In the genomic region with DNA sequence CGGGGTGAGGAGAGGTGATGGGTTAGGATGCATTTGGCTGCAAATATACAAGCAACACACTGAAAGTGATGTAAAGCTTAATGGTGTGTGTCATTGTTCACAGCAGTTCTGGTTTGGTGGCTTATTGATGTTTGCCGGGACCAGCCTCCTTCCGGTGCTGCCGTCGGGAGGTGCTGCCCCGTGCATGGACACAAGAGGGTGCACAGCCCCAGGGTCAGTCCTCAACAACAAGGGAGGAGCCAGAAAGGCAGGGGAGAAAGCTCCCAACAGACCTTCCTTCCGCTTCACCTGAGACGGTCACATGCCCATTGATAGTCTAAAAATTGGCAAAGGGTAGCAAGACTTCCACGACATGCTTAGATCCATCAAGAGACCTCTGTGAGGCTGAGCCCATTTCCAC, we compare ENCODE assay signal across 11 cellular contexts. TPM values are rescaled to one million over a fixed set of nuclear protein-coding genes. Genes with fewer than 3 reads are reported as not detected.
DNase-seq lines count a peak whose midpoint lies in the region; ATAC-seq and TF ChIP-seq lines count a peak whose summit lies in the region.
"Had no signal": no experiment of that assay in that cellular context is flagged by ENCODE, and none has a peak within 500 bp of the region (broad histone marks: within the 10 kb centered on the region; RNA-seq: fewer than 3 reads in every experiment).

No MANE protein-coding gene starts in this region.

- H3K36me3 ChIP-seq in Panc1 (ENCODE audit: control insufficient read depth, insufficient read depth, low read length): no peaks in the 10 kb centered on the region
- H3K36me3 ChIP-seq in transverse colon: no peaks in the 10 kb centered on the region

- peaks cover 71% of the 10 kb centered on the region for H3K27me3 Mint-ChIP-seq in activated T-cell treated with anti-CD3 and anti-CD28 coated beads, Interleukin-2, amount 50 U/mL, for 72 hours (ENCODE audit: low read depth)

- H3K27ac Mint-ChIP-seq in activated T-cell treated with anti-CD3 and anti-CD28 coated beads, Interleukin-2, amount 50 U/mL, for 72 hours: no peak overlapping the region
- H3K27ac Mint-ChIP-seq: CD8-positive, alpha-beta memory T cell had no signal

- no peak for TF ChIP-seq EP300 in transverse colon (IDR thresholded peaks at IDR 0.05; ENCODE audit: low read depth)

- WGBS in transverse colon (ENCODE audit: low coverage in 1 of 2), 2 donors: 39 to 100% methylated on average over 1 to 9 of the region's 9 CpGs

- no peaks in the 10 kb centered on the region for H3K27me3 ChIP-seq in Panc1 (ENCODE audit: control insufficient read depth, insufficient read depth, low read length)
- H3K27me3 ChIP-seq in transverse colon: peaks cover 21% of the 10 kb centered on the region

- no peaks in the 10 kb centered on the region for H3K36me3 Mint-ChIP-seq in activated T-cell treated with anti-CD3 and anti-CD28 coated beads, Interleukin-2, amount 50 U/mL, for 72 hours (ENCODE audit: insufficient read depth in 2 of 2)

- no TSS peak for BruUV-seq in Panc1 (replicated peaks; lab: Mats Ljungman, UMichigan)

- no peak overlapping the region for H3K4me3 ChIP-seq in Panc1 (ENCODE audit: low read depth in 2 of 2, low read length in 2 of 2)
- no peak overlapping the region for H3K4me3 ChIP-seq in fibroblast of pulmonary artery (replicated peaks; ENCODE audit: low read depth, low read length)
- no peak overlapping the region for H3K4me3 ChIP-seq in transverse colon

- intact Hi-C loops in Panc1 (cut with micrococcal nuclease; ENCODE audit: unreplicated experiment) (loop anchor here (5.0 to 10.0 kb wide), 2 partner anchors 115 to 853 kb away; no protein-coding TSS in a partner anchor), transverse colon (cut with DNase I; ENCODE audit: low total_unique reads) (no loop called here)

- peaks cover 0 to 4% of the 10 kb centered on the region in 2 donors for H3K9me3 Mint-ChIP-seq in activated T-cell treated with anti-CD3 and anti-CD28 coated beads, Interleukin-2, amount 50 U/mL, for 72 hours

- CTCF ChIA-PET in Panc1 (lab: Charles Lee): interaction anchor here (1.0 kb wide), 1 partner anchor 114 kb away, joined by 3 read pairs; no protein-coding TSS in a partner anchor

- in situ Hi-C loops in Panc1 (cut with HindIII; ENCODE audit: low pct_unique_long_range_greater_than_20kb, low sequenced_read_pairs): no loop called here
- in situ Hi-C loops in transverse colon (cut with MboI; ENCODE audit: low pct_ligation_motif_present in 1 of 4, low pct_unique_long_range_greater_than_20kb in 1 of 4, low sequenced_read_pairs in 3 of 4): no loop called here

- POLR2A ChIA-PET in Panc1 (lab: Charles Lee): no interaction called here

- peak; percentile 58 to 72 for ATAC-seq in activated T-cell treated with anti-CD3 and anti-CD28 coated beads, Interleukin-2, amount 50 U/mL, for 72 hours (replicated peaks in 1 of 2)
- peak; percentile 86 for ATAC-seq in Panc1

- H3K9me3 ChIP-seq in Panc1 (ENCODE audit: control insufficient read depth, insufficient read depth, low read depth, low read length): no peaks in the 10 kb centered on the region
- no peaks in the 10 kb centered on the region for H3K9me3 ChIP-seq in transverse colon

- DNase-seq in activated T-cell treated with anti-CD3 and anti-CD28 coated beads, Interleukin-2, amount 50 U/mL, for 72 hours: peak; percentile 30 to 33
- no peak for DNase-seq in activated T-cell treated with anti-CD3 and anti-CD28 coated beads, Interleukin-2, amount 50 U/mL, for 1 hour
- DNase-seq in Panc1 (ENCODE audit: low read depth, low spot score) (no peak), fibroblast of pulmonary artery (ENCODE audit: low read depth) (peak; percentile 21), transverse colon (peak; percentile 47), NCI-H2196 treated with DMSO at 0.1 percent for 48 hours (lab: John Stamatoyannopoulos, UW; ENCODE audit: unreplicated experiment) (no peak), SK-N-DZ (ENCODE audit: low spot score) (no peak), NCI-H187 (lab: John Stamatoyannopoulos, UW) (no peak)
- DNase-seq: activated CD8-positive, alpha-beta memory T cell treated with anti-CD3 and anti-CD28 coated beads, Interleukin-2, amount 50 U/mL, for 4 hours; CD8-positive, alpha-beta memory T cell; NCI-H2081 had no signal

- H3K4me1 ChIP-seq in Panc1 (ENCODE audit: control insufficient read depth, insufficient read depth, low read length): no peaks in the 10 kb centered on the region
- H3K4me1 ChIP-seq in transverse colon: no peaks in the 10 kb centered on the region

- no peak for TF ChIP-seq POLR2A in transverse colon (IDR thresholded peaks at IDR 0.05)

- peak; percentile 67 for TF ChIP-seq CTCF in Panc1 (IDR thresholded peaks at IDR 0.05)
- peak; percentile 30 for TF ChIP-seq CTCF in fibroblast of pulmonary artery (IDR thresholded peaks at IDR 0.05; ENCODE audit: low read length, missing control alignments)
- peak; percentile 11 to 62 (median 40) for TF ChIP-seq CTCF in transverse colon (IDR thresholded peaks at IDR 0.05)

- no peak overlapping the region for H3K4me3 Mint-ChIP-seq in activated T-cell treated with anti-CD3 and anti-CD28 coated beads, Interleukin-2, amount 50 U/mL, for 72 hours
- H3K4me3 Mint-ChIP-seq: CD8-positive, alpha-beta memory T cell had no signal

- H3K27ac ChIP-seq in Panc1 (ENCODE audit: low read length): no peak overlapping the region
- no peak overlapping the region for H3K27ac ChIP-seq in transverse colon

- H3K4me1 Mint-ChIP-seq in activated T-cell treated with anti-CD3 and anti-CD28 coated beads, Interleukin-2, amount 50 U/mL, for 72 hours (ENCODE audit: low read depth): peaks cover 6% of the 10 kb centered on the region
- H3K4me1 Mint-ChIP-seq: CD8-positive, alpha-beta memory T cell had no signal

RNA-seq across cellular contexts. Expression of gene RNF32, which starts 9.5 kb away (rescaled TPM):
- 1 to 10 TPM; 3.1 to 4.2 TPM for total RNA-seq in activated T-cell treated with anti-CD3 and anti-CD28 coated beads, Interleukin-2, amount 50 U/mL, for 72 hours
- 3.5 TPM for total RNA-seq in Panc1 (2021; ENCODE audit: unreplicated experiment)
- polyA plus RNA-seq in Panc1 (2012; ENCODE audit: insufficient read length): 3.0 TPM
- 1 to 10 TPM; 1.1 to 3.0 (median 2.0) TPM for total RNA-seq in transverse colon
- polyA plus RNA-seq in SK-N-DZ (2014; cell fraction: cytosol; rRNA removed): 0.07 and 0.29 TPM in 2 replicates
- 2.6 TPM in 1 of 2 replicates, not detected in the other for polyA plus RNA-seq in SK-N-DZ (2014; cell fraction: nucleus; rRNA removed)

Comparison
In these comparisons a context has a peak if more than half of its experiments do, and no peak if none do; other contexts are left out.
1. DNase-seq: peak in activated T-cell treated with anti-CD3 and anti-CD28 coated beads, Interleukin-2, amount 50 U/mL, for 72 hours (2 of 2), fibroblast of pulmonary artery (single experiment) and transverse colon (single experiment); none in activated T-cell treated with anti-CD3 and anti-CD28 coated beads, Interleukin-2, amount 50 U/mL, for 1 hour (single experiment), Panc1 (single experiment), NCI-H2196 treated with DMSO at 0.1 percent for 48 hours (single experiment), SK-N-DZ (single experiment) and NCI-H187 (0 of 2).
2. Peak in every context shown above with its lines, with median percentiles within 50 percentile points of each other: CTCF ChIP-seq.